In the genomic region with DNA sequence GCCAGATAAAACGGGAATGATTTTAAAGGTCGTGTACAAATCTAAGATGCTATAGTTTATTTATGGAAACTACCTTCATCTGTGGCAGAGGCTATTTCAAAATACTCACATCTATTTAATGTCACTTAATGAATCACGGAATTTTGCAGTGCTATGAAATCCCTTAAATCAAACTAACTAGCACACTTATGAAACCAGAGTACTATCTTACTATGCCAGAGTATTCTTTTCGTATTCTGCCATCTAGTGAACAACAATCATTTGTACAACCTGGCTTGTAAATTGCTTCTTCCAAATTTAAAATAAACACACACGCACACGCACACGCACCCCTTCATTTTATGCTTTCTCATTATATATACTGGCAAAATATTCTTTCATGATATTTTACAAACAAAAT, we compare ENCODE assay signal across 8 cellular contexts.
DNase-seq lines count a peak whose midpoint lies in the region; ATAC-seq and TF ChIP-seq lines count a peak whose summit lies in the region.

No MANE protein-coding gene starts in this region.

- TF ChIP-seq POLR2A in vagina (IDR thresholded peaks at IDR 0.05) = no peak

- H3K4me1 ChIP-seq in left ventricle myocardium inferior = peaks cover 4% of the 10 kb centered on the region
- H3K4me1 ChIP-seq in vagina = peaks cover 3% of the 10 kb centered on the region

- H3K9ac ChIP-seq in SK-N-MC (ENCODE audit: insufficient read length) = no peak overlapping the region

- peak; percentile 57 for TF ChIP-seq CTCF in left ventricle myocardium inferior (IDR thresholded peaks at IDR 0.05; ENCODE audit: borderline replicate concordance)
- peak in 2 of 3 experiments; percentile 34 to 51 for TF ChIP-seq CTCF in vagina (IDR thresholded peaks at IDR 0.05)

- no peaks in the 10 kb centered on the region; the same call in 1 of the 2 replicates for H3K9me3 ChIP-seq in SK-N-MC (ENCODE audit: low read depth, low read length)
- H3K9me3 ChIP-seq in left ventricle myocardium inferior (replicated peaks) = peaks cover 14% of the 10 kb centered on the region
- no peaks in the 10 kb centered on the region for H3K9me3 ChIP-seq in vagina

- no peak overlapping the region for H3K27ac ChIP-seq in SK-N-MC
- no peak overlapping the region for H3K27ac ChIP-seq in left ventricle myocardium inferior (replicated peaks)
- H3K27ac ChIP-seq in vagina = no peak overlapping the region

- ATAC-seq in HG02588 (IDR thresholded peaks at IDR 0.05; ENCODE audit: unreplicated experiment) (no peak), HG03159 (IDR thresholded peaks at IDR 0.05; ENCODE audit: unreplicated experiment) (no peak)

- DNase-seq in NOMO-1 treated with DMSO at 0.1 percent for 48 hours (lab: John Stamatoyannopoulos, UW; ENCODE audit: unreplicated experiment) = peak; percentile 36
- DNase-seq in NOMO-1 treated with dmso at 0.1 percent for 144 hours (lab: John Stamatoyannopoulos, UW; ENCODE audit: unreplicated experiment) = no peak
- DNase-seq in SK-N-MC (ENCODE audit: low read depth, low spot score) = no peak
- DNase-seq in left ventricle myocardium inferior = no peak
- no peak for DNase-seq in vagina (ENCODE audit: extremely low spot score in 2 of 2)
- DNase-seq in NCI-H774 (lab: John Stamatoyannopoulos, UW) = no peak

- H3K36me3 ChIP-seq in SK-N-MC (ENCODE audit: insufficient read depth, low read length) (no peaks in the 10 kb centered on the region), left ventricle myocardium inferior (no peaks in the 10 kb centered on the region), vagina (no peaks in the 10 kb centered on the region)

- H3K27me3 ChIP-seq in left ventricle myocardium inferior (ENCODE audit: low read depth) (no peaks in the 10 kb centered on the region), vagina (no peaks in the 10 kb centered on the region)

- intact Hi-C loops in left ventricle myocardium inferior (cut with micrococcal nuclease) = loop anchor here (10.0 kb wide), 1 partner anchor 679 kb away; no protein-coding TSS in a partner anchor
- intact Hi-C loops in vagina (cut with DNase I) = loop anchor here (10.0 kb wide), 1 partner anchor 509 kb away; no protein-coding TSS in a partner anchor

- H3K4me3 ChIP-seq in SK-N-MC (peak overlapping the region; percentile 66), left ventricle myocardium inferior (peak overlapping the region; percentile 53), vagina (no peak overlapping the region)

Comparison
In these comparisons a context has a peak if more than half of its experiments do, and no peak if none do; other contexts are left out.
1. H3K4me3 ChIP-seq: peak in SK-N-MC (single experiment) and left ventricle myocardium inferior (single experiment); none in vagina (0 of 2).